11 cellular contexts compared by ENCODE assay signal in the genomic region with DNA sequence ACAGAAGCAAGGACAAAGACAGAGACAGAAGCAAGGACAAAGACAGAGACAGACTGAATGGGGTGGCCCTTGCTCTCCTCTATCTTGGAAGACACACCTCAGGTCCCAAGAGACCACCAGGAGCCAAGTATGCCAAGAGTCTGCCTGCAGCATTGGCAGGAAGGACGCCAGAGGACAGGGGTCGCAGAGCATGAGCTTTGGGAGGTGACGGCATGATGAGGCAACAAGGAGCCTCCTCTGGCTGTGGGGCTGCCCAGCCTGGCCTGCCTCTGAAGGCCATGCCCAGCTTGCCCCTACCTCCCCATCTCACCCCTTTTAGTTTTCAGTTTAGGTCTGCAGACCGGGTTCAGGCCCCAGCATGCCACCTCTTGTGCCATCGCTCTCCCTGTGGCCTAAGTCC. TPM values are rescaled to one million over a fixed set of nuclear protein-coding genes. Genes with fewer than 3 reads are reported as not detected.
DNase-seq lines count a peak whose midpoint lies in the region; TF ChIP-seq lines count a peak whose summit lies in the region.
"Had no signal": no experiment of that assay in that cellular context is flagged by ENCODE, and none has a peak within 500 bp of the region (broad histone marks: within the 10 kb centered on the region; RNA-seq: fewer than 3 reads in every experiment).

No MANE protein-coding gene starts in this region.

- TF ChIP-seq CTCF in endodermal cell (conservative IDR thresholded peaks at IDR 0.05) (no peak), transverse colon (IDR thresholded peaks at IDR 0.05) (no peak), GM20000 (IDR thresholded peaks at IDR 0.05; ENCODE audit: extremely low read depth, missing control alignments) (no peak)

- H3K4me1 Mint-ChIP-seq in endodermal cell = peaks cover 56% of the 10 kb centered on the region

- DNase-seq in SJCRH30 (no peak), endodermal cell (no peak), transverse colon (no peak), GM20000 (ENCODE audit: low spot score) (no peak), NCI-H2171 treated with DMSO at 0.1 percent for 48 hours (lab: John Stamatoyannopoulos, UW) (no peak), DMS153 (lab: John Stamatoyannopoulos, UW) (no peak)
- DNase-seq: activated CD4-positive, alpha-beta memory T cell treated with anti-CD3 and anti-CD28 coated beads, Interleukin-2, amount 10 ng/mL, durations not matched to agents 7 days and 5 days; GF-D8; stimulated activated naive CD8-positive, alpha-beta T cell treated with anti-CD3 and anti-CD28 coated beads, Interleukin-15, Interleukin-2, amounts not matched to agents 100 U/mL and 50 U/mL, for 24 hours had no signal

- H3K4me3 ChIP-seq in SJCRH30 (no peak overlapping the region), endodermal cell (ENCODE audit: low read length) (no peak overlapping the region), mucosa of rectum (ENCODE audit: low read length in 2 of 2) (no peak overlapping the region), transverse colon (no peak overlapping the region)

- WGBS in endodermal cell (ENCODE audit: insufficient coverage in 1 of 2, insufficient read length in 1 of 2), 2 experiments = 83 to 100% methylated on average over 1 to 5 of the region's 5 CpGs
- WGBS in transverse colon (ENCODE audit: low coverage in 1 of 2), 2 donors = 69% methylated on average over 5 of the region's 5 CpGs; no CpG with 5 or more reads in 1 of the 2 donors

- no peak for TF ChIP-seq POLR2A in transverse colon (IDR thresholded peaks at IDR 0.05)

- peak overlapping the region; percentile 32 for H3K4me3 Mint-ChIP-seq in endodermal cell
- H3K4me3 Mint-ChIP-seq: activated CD4-positive, alpha-beta memory T cell treated with anti-CD3 and anti-CD28 coated beads, Interleukin-2, amount 10 ng/mL, durations not matched to agents 7 days and 5 days had no signal

- H3K36me3 ChIP-seq in SJCRH30 (no peaks in the 10 kb centered on the region), endodermal cell (ENCODE audit: control insufficient read depth, insufficient read depth, low read length) (no peaks in the 10 kb centered on the region), mucosa of rectum (ENCODE audit: control insufficient read depth in 2 of 2, insufficient read depth in 2 of 2, low read length in 2 of 2) (no peaks in the 10 kb centered on the region), transverse colon (no peaks in the 10 kb centered on the region)

- intact Hi-C loops in transverse colon (cut with DNase I; ENCODE audit: low total_unique reads) = no loop called here

- H3K4me1 ChIP-seq in SJCRH30 (peaks cover 59% of the 10 kb centered on the region), endodermal cell (ENCODE audit: control insufficient read depth, insufficient read depth, low read length) (peaks cover 32% of the 10 kb centered on the region), mucosa of rectum (ENCODE audit: control insufficient read depth in 2 of 2, insufficient read depth in 2 of 2, low read length in 2 of 2) (peaks cover 19 to 25% of the 10 kb centered on the region in 2 donors), transverse colon (peaks cover 34 to 60% (median 44%) of the 10 kb centered on the region in 4 donors)

- H3K27ac Mint-ChIP-seq in endodermal cell = peak overlapping the region; percentile 86
- H3K27ac Mint-ChIP-seq: activated CD4-positive, alpha-beta memory T cell treated with anti-CD3 and anti-CD28 coated beads, Interleukin-2, amount 10 ng/mL, durations not matched to agents 7 days and 5 days had no signal

- H3K9me3 ChIP-seq in SJCRH30 (replicated peaks) = no peaks in the 10 kb centered on the region
- H3K9me3 ChIP-seq in endodermal cell (ENCODE audit: control insufficient read depth, low read length) = no peaks in the 10 kb centered on the region
- H3K9me3 ChIP-seq in mucosa of rectum (ENCODE audit: control insufficient read depth in 2 of 2, low read length in 2 of 2) = no peaks in the 10 kb centered on the region
- no peaks in the 10 kb centered on the region for H3K9me3 ChIP-seq in transverse colon

- H3K36me3 Mint-ChIP-seq in endodermal cell (ENCODE audit: low read depth) = no peaks in the 10 kb centered on the region

- no peaks in the 10 kb centered on the region for H3K9me3 Mint-ChIP-seq in endodermal cell
- H3K9me3 Mint-ChIP-seq: activated CD4-positive, alpha-beta memory T cell treated with anti-CD3 and anti-CD28 coated beads, Interleukin-2, amount 10 ng/mL, durations not matched to agents 7 days and 5 days had no signal

- TF ChIP-seq EP300 in transverse colon (IDR thresholded peaks at IDR 0.05; ENCODE audit: low read depth) = no peak

- H3K27me3 ChIP-seq in SJCRH30 (no peaks in the 10 kb centered on the region), endodermal cell (ENCODE audit: control insufficient read depth, insufficient read depth, low read length, poor library complexity, severe bottlenecking) (peaks cover 19% of the 10 kb centered on the region), mucosa of rectum (ENCODE audit: control insufficient read depth in 2 of 2, insufficient read depth in 2 of 2, low read length in 2 of 2) (no peaks in the 10 kb centered on the region), transverse colon (no peaks in the 10 kb centered on the region)

- peak overlapping the region; percentile 56; the same call in 1 of the 2 replicates for H3K27ac ChIP-seq in SJCRH30
- H3K27ac ChIP-seq in endodermal cell (ENCODE audit: low read depth, low read length) = no peak overlapping the region
- H3K27ac ChIP-seq in mucosa of rectum (ENCODE audit: low read depth in 2 of 2, low read length in 2 of 2) = peak overlapping the region; percentile 30 to 72
- H3K27ac ChIP-seq in transverse colon = peak overlapping the region; percentile 74 to 89 (median 81)

- H3K9ac ChIP-seq in endodermal cell (ENCODE audit: extremely low read depth, low read length, poor library complexity, severe bottlenecking) = no peak overlapping the region
- H3K9ac ChIP-seq in mucosa of rectum (ENCODE audit: low read depth in 1 of 2, low read length in 2 of 2) = peak overlapping the region in 1 of 2 donors; percentile 2

- in situ Hi-C loops in transverse colon (cut with MboI; ENCODE audit: low pct_ligation_motif_present in 1 of 4, low pct_unique_long_range_greater_than_20kb in 1 of 4, low sequenced_read_pairs in 3 of 4) = loop anchor here in 2 of 4 donors (25.0 kb wide), 1 partner anchor 299 kb away; a partner anchor contains a TSS

- peaks cover 35% of the 10 kb centered on the region for H3K27me3 Mint-ChIP-seq in endodermal cell (ENCODE audit: insufficient read depth)

RNA-seq across cellular contexts. Expression of a gene that starts 17.6 kb away (rescaled TPM):
- total RNA-seq in SJCRH30 (2014; rRNA removed; shearing (Covaris generic)) = 4.7 and 7.2 TPM in 2 replicates
- 1 to 10 TPM; 4.1 to 6.5 TPM for total RNA-seq in endodermal cell
- 18.6 TPM for polyA plus RNA-seq in endodermal cell (2013, experiment 1 of 2)
- 22.1 TPM for polyA plus RNA-seq in endodermal cell (2013, experiment 2 of 2)
- total RNA-seq in transverse colon = 10 to 100 TPM; 20.2 to 56.3 (median 28.3) TPM

RNA-seq across cellular contexts. Expression of a gene that starts 28.6 kb away (rescaled TPM):
- not detected in 2 replicates for total RNA-seq in SJCRH30 (2014; rRNA removed; shearing (Covaris generic))
- total RNA-seq in endodermal cell = not detected
- polyA plus RNA-seq in endodermal cell (2013, experiment 1 of 2) = 0.28 TPM
- polyA plus RNA-seq in endodermal cell (2013, experiment 2 of 2) = 0.33 TPM
- 100 to 1,000 TPM; 249 to 540 (median 360) TPM for total RNA-seq in transverse colon
- total RNA-seq: activated CD4-positive, alpha-beta memory T cell treated with anti-CD3 and anti-CD28 coated beads, Interleukin-2, amount 10 ng/mL, durations not matched to agents 7 days and 5 days; SK-MEL-5 had no signal

RNA-seq across cellular contexts. Expression of a gene that starts 51.6 kb away (rescaled TPM):
- total RNA-seq in SJCRH30 (2014; rRNA removed; shearing (Covaris generic)) = 0.06 and 0.13 TPM in 2 replicates
- total RNA-seq in endodermal cell (not detected), transverse colon (10 to 100 TPM in 3 of 4 donors, under 1 TPM in 1; 0.60 to 38.9 (median 14.7) TPM)
- 0.39 TPM for polyA plus RNA-seq in endodermal cell (2013, experiment 1 of 2)
- not detected for polyA plus RNA-seq in endodermal cell (2013, experiment 2 of 2)
- total RNA-seq: SK-MEL-5 had no signal

RNA-seq across cellular contexts. Expression of a gene that starts 51.9 kb away (rescaled TPM):
- total RNA-seq in SJCRH30 (2014; rRNA removed; shearing (Covaris generic)) = not detected in 2 replicates
- total RNA-seq in endodermal cell = not detected
- not detected for polyA plus RNA-seq in endodermal cell (2013, experiment 1 of 2)
- 0.08 TPM for polyA plus RNA-seq in endodermal cell (2013, experiment 2 of 2)
- 10 to 100 TPM; 19.5 to 67.7 (median 21.3) TPM for total RNA-seq in transverse colon
- total RNA-seq: activated CD4-positive, alpha-beta memory T cell treated with anti-CD3 and anti-CD28 coated beads, Interleukin-2, amount 10 ng/mL, durations not matched to agents 7 days and 5 days; SK-MEL-5 had no signal

Comparison
In these comparisons a context has a peak if more than half of its experiments do, and no peak if none do; other contexts are left out.
1. RNA of a gene that starts 28.6 kb away (total RNA-seq): 249 to 540 TPM in transverse colon; not detected in endodermal cell and not detected in SJCRH30; every median in the first group is over 100 times any median in the second.